In genomic region chr12:12425616-12426015, GRCh38 we compare ENCODE assay signal across 21 cellular contexts.
A peak's percentile ranks its signal among the peaks of the same experiment; 100 is the strongest.
DNase-seq lines count a peak whose midpoint lies in the region; ATAC-seq, FAIRE-seq and TF ChIP-seq lines count a peak whose summit lies in the region.
"Had no signal": no experiment of that assay in that cellular context is flagged by ENCODE, and none has a peak within 500 bp of the region (broad histone marks: within the 10 kb centered on the region; RNA-seq: fewer than 3 reads in every experiment).

No MANE protein-coding gene starts in this region.

- no peak for FAIRE-seq in astrocyte (lab: Jason Lieb, UNC)

- H2AFZ ChIP-seq in astrocyte (ENCODE audit: low read depth, low read length): no peak overlapping the region

- TF ChIP-seq CTCF in astrocyte (IDR thresholded peaks at IDR 0.05; ENCODE audit: insufficient read depth, low read depth, low read length) (no peak), upper lobe of right lung (IDR thresholded peaks at IDR 0.05) (no peak)

- no peak overlapping the region for H3K4me3 Mint-ChIP-seq in activated CD8-positive, alpha-beta memory T cell treated with anti-CD3 and anti-CD28 coated beads, Interleukin-2, amount 10 ng/mL, durations not matched to agents 7 days and 5 days
- H3K4me3 Mint-ChIP-seq in astrocyte (ENCODE audit: unreplicated experiment): no peak overlapping the region
- H3K4me3 Mint-ChIP-seq in activated CD4-positive, alpha-beta T cell treated with anti-CD3 and anti-CD28 coated beads, Interleukin-2, amount 10 ng/mL, durations not matched to agents 24 days and 14 days: no peak overlapping the region
- H3K4me3 Mint-ChIP-seq: brain; immature natural killer cell; natural killer cell treated with Interleukin-12 subunit alpha and Interleukin-12 subunit beta and Interleukin-15 and Interleukin-18, amount 100 ng/mL, for 72 hours had no signal

- peaks cover 48% of the 10 kb centered on the region for H3K4me1 Mint-ChIP-seq in activated CD8-positive, alpha-beta memory T cell treated with anti-CD3 and anti-CD28 coated beads, Interleukin-2, amount 10 ng/mL, durations not matched to agents 7 days and 5 days
- H3K4me1 Mint-ChIP-seq in astrocyte (ENCODE audit: low read depth, unreplicated experiment): peaks cover 7% of the 10 kb centered on the region
- H3K4me1 Mint-ChIP-seq in activated CD4-positive, alpha-beta T cell treated with anti-CD3 and anti-CD28 coated beads, Interleukin-2, amount 10 ng/mL, durations not matched to agents 24 days and 14 days: peaks cover 28% of the 10 kb centered on the region

- H3K4me1 ChIP-seq in astrocyte (ENCODE audit: insufficient read depth, low read length) (no peaks in the 10 kb centered on the region), upper lobe of right lung (peaks cover 12% of the 10 kb centered on the region)
- H3K4me1 ChIP-seq: prostate gland had no signal

- H3K9ac ChIP-seq in astrocyte (ENCODE audit: low read length): no peak overlapping the region

- DNase-seq in activated CD8-positive, alpha-beta memory T cell treated with anti-CD3 and anti-CD28 coated beads, Interleukin-2, amount 10 ng/mL, durations not matched to agents 7 days and 5 days: no peak
- no peak for DNase-seq in activated CD8-positive, alpha-beta memory T cell treated with anti-CD3 and anti-CD28 coated beads, Interleukin-2, amount 50 U/mL, for 4 hours
- DNase-seq in astrocyte (ENCODE audit: low read depth) (peak; percentile 48), left colon (no peak), upper lobe of right lung (no peak), NCI-H146 treated with DMSO at 0.1 percent for 48 hours (lab: John Stamatoyannopoulos, UW; ENCODE audit: unreplicated experiment) (no peak), nucleus accumbens (lab: John Stamatoyannopoulos, UW) (no peak)
- DNase-seq in activated CD4-positive, alpha-beta T cell treated with anti-CD3 and anti-CD28 coated beads, Interleukin-2, amount 10 ng/mL, durations not matched to agents 24 days and 14 days: no peak
- DNase-seq: activated gamma-delta T cell treated with Interleukin-2 at 50 U/mL for 16 hours; CD8-positive, alpha-beta memory T cell; dorsolateral prefrontal cortex; immature natural killer cell; mammary epithelial cell; NCI-H524; SHP77; T-helper 1 cell had no signal

- H3K4me3 ChIP-seq in astrocyte (ENCODE audit: insufficient read depth, low read depth, low read length) (no peak overlapping the region), upper lobe of right lung (no peak overlapping the region)
- H3K4me3 ChIP-seq: dorsolateral prefrontal cortex, prostate gland had no signal

- H4K20me1 ChIP-seq in astrocyte (ENCODE audit: insufficient read depth, low read length): no peaks in the 10 kb centered on the region

- H3K4me2 ChIP-seq in astrocyte (ENCODE audit: low read length): no peak overlapping the region

- H3K9me3 Mint-ChIP-seq in activated CD8-positive, alpha-beta memory T cell treated with anti-CD3 and anti-CD28 coated beads, Interleukin-2, amount 10 ng/mL, durations not matched to agents 7 days and 5 days (ENCODE audit: low read depth): peaks cover 12% of the 10 kb centered on the region
- H3K9me3 Mint-ChIP-seq in astrocyte (ENCODE audit: unreplicated experiment): peaks cover 12% of the 10 kb centered on the region
- H3K9me3 Mint-ChIP-seq in activated CD4-positive, alpha-beta T cell treated with anti-CD3 and anti-CD28 coated beads, Interleukin-2, amount 10 ng/mL, durations not matched to agents 24 days and 14 days: peaks cover 34% of the 10 kb centered on the region

- no peak overlapping the region for H3K27ac Mint-ChIP-seq in activated CD8-positive, alpha-beta memory T cell treated with anti-CD3 and anti-CD28 coated beads, Interleukin-2, amount 10 ng/mL, durations not matched to agents 7 days and 5 days
- H3K27ac Mint-ChIP-seq in astrocyte (ENCODE audit: unreplicated experiment): no peak overlapping the region
- H3K27ac Mint-ChIP-seq in activated CD4-positive, alpha-beta T cell treated with anti-CD3 and anti-CD28 coated beads, Interleukin-2, amount 10 ng/mL, durations not matched to agents 24 days and 14 days: no peak overlapping the region
- H3K27ac Mint-ChIP-seq: brain had no signal

- no peaks in the 10 kb centered on the region for H3K79me2 ChIP-seq in astrocyte (ENCODE audit: insufficient read depth, low read length)

- no peaks in the 10 kb centered on the region for H3K36me3 ChIP-seq in astrocyte (ENCODE audit: insufficient read depth, low read length)
- no peaks in the 10 kb centered on the region for H3K36me3 ChIP-seq in upper lobe of right lung
- H3K36me3 ChIP-seq: prostate gland had no signal

- ATAC-seq in activated CD8-positive, alpha-beta memory T cell treated with anti-CD3 and anti-CD28 coated beads, Interleukin-2, amount 10 ng/mL, durations not matched to agents 7 days and 5 days: peak; percentile 66
- ATAC-seq in left colon (peak; percentile 15), upper lobe of right lung (peak; percentile 97)
- ATAC-seq: esophagus mucosa; natural killer cell treated with Interleukin-12 subunit alpha and Interleukin-12 subunit beta and Interleukin-15 and Interleukin-18, amount 100 ng/mL, for 72 hours had no signal

- no peaks in the 10 kb centered on the region for H3K27me3 Mint-ChIP-seq in activated CD8-positive, alpha-beta memory T cell treated with anti-CD3 and anti-CD28 coated beads, Interleukin-2, amount 10 ng/mL, durations not matched to agents 7 days and 5 days
- H3K27me3 Mint-ChIP-seq in astrocyte (ENCODE audit: low read depth, unreplicated experiment): no peaks in the 10 kb centered on the region
- no peaks in the 10 kb centered on the region for H3K27me3 Mint-ChIP-seq in activated CD4-positive, alpha-beta T cell treated with anti-CD3 and anti-CD28 coated beads, Interleukin-2, amount 10 ng/mL, durations not matched to agents 24 days and 14 days
- H3K27me3 Mint-ChIP-seq: brain; CD8-positive, alpha-beta memory T cell; natural killer cell treated with Interleukin-12 subunit alpha and Interleukin-12 subunit beta and Interleukin-15 and Interleukin-18, amount 100 ng/mL, for 72 hours had no signal

- H3K27ac ChIP-seq in astrocyte (ENCODE audit: low read depth, low read length): no peak overlapping the region
- H3K27ac ChIP-seq in upper lobe of right lung: peak overlapping the region; percentile 4
- H3K27ac ChIP-seq: prostate gland, VCaP had no signal

- H3K36me3 Mint-ChIP-seq in activated CD8-positive, alpha-beta memory T cell treated with anti-CD3 and anti-CD28 coated beads, Interleukin-2, amount 10 ng/mL, durations not matched to agents 7 days and 5 days: peaks cover 48% of the 10 kb centered on the region
- peaks cover 11% of the 10 kb centered on the region for H3K36me3 Mint-ChIP-seq in astrocyte (ENCODE audit: low read depth, unreplicated experiment)
- H3K36me3 Mint-ChIP-seq in activated CD4-positive, alpha-beta T cell treated with anti-CD3 and anti-CD28 coated beads, Interleukin-2, amount 10 ng/mL, durations not matched to agents 24 days and 14 days (ENCODE audit: low read depth): peaks cover 39% of the 10 kb centered on the region

- intact Hi-C loops in left colon (cut with DNase I, micrococcal nuclease) (no loop called here), upper lobe of right lung (cut with DNase I) (no loop called here)
- intact Hi-C loops in activated CD4-positive, alpha-beta T cell treated with anti-CD3 and anti-CD28 coated beads, Interleukin-2, amount 10 ng/mL, durations not matched to agents 24 days and 14 days (cut with micrococcal nuclease): no loop called here

- H3K9me3 ChIP-seq in astrocyte (ENCODE audit: insufficient read depth, low read depth, low read length): no peaks in the 10 kb centered on the region
- peaks cover 15% of the 10 kb centered on the region for H3K9me3 ChIP-seq in upper lobe of right lung
- H3K9me3 ChIP-seq: prostate gland had no signal

- H3K27me3 ChIP-seq in astrocyte (ENCODE audit: insufficient read depth, low read length) (no peaks in the 10 kb centered on the region), upper lobe of right lung (no peaks in the 10 kb centered on the region)
- H3K27me3 ChIP-seq: dorsolateral prefrontal cortex had no signal

- CTCF ChIA-PET in activated CD8-positive, alpha-beta memory T cell treated with anti-CD3 and anti-CD28 coated beads, Interleukin-2, amount 10 ng/mL, durations not matched to agents 7 days and 5 days (lab: Charles Lee): interaction anchor here (1.2 to 1.4 kb wide), 3 partner anchors 16 to 40 kb away, joined by 3 to 5 read pairs (median 3); no protein-coding TSS in a partner anchor

Comparison
In these comparisons a context has a peak if more than half of its experiments do, and no peak if none do; other contexts are left out.
1. ATAC-seq: peak in every context shown above with its lines; median percentile 97 in upper lobe of right lung; 66 in activated CD8-positive, alpha-beta memory T cell treated with anti-CD3 and anti-CD28 coated beads, Interleukin-2, amount 10 ng/mL, durations not matched to agents 7 days and 5 days; 15 in left colon.